In the genomic region with DNA sequence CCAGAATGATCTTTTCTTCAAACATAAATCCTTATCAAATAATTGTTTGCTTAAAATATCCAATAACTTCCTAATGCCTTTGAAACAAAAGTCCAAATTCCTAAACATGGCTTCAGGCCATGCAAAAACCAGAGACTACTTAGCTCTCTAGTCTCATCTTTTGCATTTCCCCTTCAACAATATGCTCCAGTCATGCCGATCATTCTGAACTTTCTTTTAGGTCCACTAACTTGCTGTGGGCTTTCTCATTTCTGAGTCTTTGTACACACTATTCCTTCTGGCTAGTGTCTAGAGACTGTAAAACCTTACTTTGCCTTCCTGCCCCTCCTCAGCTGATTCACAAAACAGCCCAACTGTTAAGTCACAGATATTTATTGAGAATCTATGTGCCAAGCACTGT, we compare ENCODE assay signal across 21 cellular contexts. TPM values are rescaled to one million over a fixed set of nuclear protein-coding genes. Genes with fewer than 3 reads are reported as not detected.
"Had no signal": no experiment of that assay in that cellular context is flagged by ENCODE, and none has a peak within 500 bp of the region (broad histone marks: within the 10 kb centered on the region; RNA-seq: fewer than 3 reads in every experiment).

No MANE protein-coding gene starts in this region.

- H3K27me3 ChIP-seq: body of pancreas, SJSA1, testis, upper lobe of right lung had no signal

- DNase-seq: activated CD4-positive, alpha-beta T cell treated with anti-CD3 and anti-CD28 coated beads, Interleukin-2, amount 50 U/mL, for 48 hours; activated CD8-positive, alpha-beta memory T cell treated with anti-CD3 and anti-CD28 coated beads, Interleukin-2, amount 50 U/mL, for 48 hours; activated naive CD4-positive, alpha-beta T cell treated with anti-CD3 and anti-CD28 coated beads, Interleukin-2, amount 10 ng/mL, durations not matched to agents 7 days and 5 days; amniotic stem cell; body of pancreas; dermis blood vessel endothelial cell; endodermal cell; foreskin fibroblast; nephron progenitor cell; stimulated activated CD4-positive, alpha-beta T cell treated with anti-CD3 and anti-CD28 coated beads, Interleukin-12 subunit alpha, Interleukin-12 subunit beta, amount 100 ng/mL, for 4 hours; stimulated activated CD4-positive, alpha-beta T cell treated with anti-CD3 and anti-CD28 coated beads, Interleukin-2, amount 100 ng/mL, for 48 hours; stimulated activated naive CD8-positive, alpha-beta T cell treated with anti-CD3 and anti-CD28 coated beads, Interleukin-15, amount 100 ng/mL, for 72 hours; testis; upper lobe of right lung had no signal

- H3K27ac ChIP-seq: body of pancreas, SJSA1, testis, upper lobe of right lung had no signal

- H3K27me3 Mint-ChIP-seq: activated naive CD4-positive, alpha-beta T cell treated with anti-CD3 and anti-CD28 coated beads, Interleukin-2, amount 10 ng/mL, durations not matched to agents 7 days and 5 days; stimulated activated naive CD8-positive, alpha-beta T cell treated with anti-CD3 and anti-CD28 coated beads, Interleukin-15, amount 100 ng/mL, for 72 hours had no signal

- H3K9me3 Mint-ChIP-seq: activated naive CD4-positive, alpha-beta T cell treated with anti-CD3 and anti-CD28 coated beads, Interleukin-2, amount 10 ng/mL, durations not matched to agents 7 days and 5 days; activated T-helper 2 cell treated with anti-CD3 and anti-CD28 coated beads, Interferon-gamma antibody, Interleukin-2, Interleukin-4, amounts not matched to agents 10 μg/mL and 5 μg/mL and 100 μg/mL, durations not matched to agents 14 hours and 24 hours and 36 hours; endodermal cell; nephron progenitor cell; stimulated activated naive CD8-positive, alpha-beta T cell treated with anti-CD3 and anti-CD28 coated beads, Interleukin-15, amount 100 ng/mL, for 72 hours had no signal

- ATAC-seq: activated CD4-positive, CD25-positive, alpha-beta regulatory T cell treated with anti-CD3 and anti-CD28 coated beads, Interleukin-2, amount 50 U/mL, for 24 hours; body of pancreas; esophagus mucosa; stimulated activated naive CD8-positive, alpha-beta T cell treated with anti-CD3 and anti-CD28 coated beads, Interleukin-15, amount 100 ng/mL, for 72 hours; upper lobe of right lung had no signal

- H3K4me1 Mint-ChIP-seq: endodermal cell, nephron progenitor cell had no signal

- H3K27ac Mint-ChIP-seq: endodermal cell; nephron progenitor cell; stimulated activated naive CD8-positive, alpha-beta T cell treated with anti-CD3 and anti-CD28 coated beads, Interleukin-15, amount 100 ng/mL, for 72 hours had no signal

- H3K4me3 ChIP-seq: body of pancreas, SJSA1, testis, upper lobe of right lung had no signal

- H3K4me1 ChIP-seq: body of pancreas, SJSA1, testis, upper lobe of right lung had no signal

- H3K4me3 Mint-ChIP-seq: activated naive CD4-positive, alpha-beta T cell treated with anti-CD3 and anti-CD28 coated beads, Interleukin-2, amount 10 ng/mL, durations not matched to agents 7 days and 5 days; endodermal cell; nephron progenitor cell; stimulated activated naive CD8-positive, alpha-beta T cell treated with anti-CD3 and anti-CD28 coated beads, Interleukin-15, amount 100 ng/mL, for 72 hours had no signal

- H3K9me3 ChIP-seq: body of pancreas, SJSA1, testis, upper lobe of right lung had no signal

RNA-seq across cellular contexts. Expression of a gene that starts 51.5 kb away (rescaled TPM):
- total RNA-seq: activated T-helper 2 cell treated with anti-CD3 and anti-CD28 coated beads, Interferon-gamma antibody, Interleukin-2, Interleukin-4, amounts not matched to agents 10 μg/mL and 5 μg/mL and 100 μg/mL, durations not matched to agents 14 hours and 24 hours and 36 hours; dermis blood vessel endothelial cell; esophagus mucosa; lung microvascular endothelial cell; osteoblast; SJSA1; T-helper 1 cell treated with Interleukin-12 subunit alpha and Interleukin-12 subunit beta and Interleukin-4 antibody, amounts not matched to agents 30 ng/mL and 1 ng/mL, for 36 hours; upper lobe of right lung had no signal
